Comparison of ENCODE assay signal across 12 cellular contexts in the genomic region with DNA sequence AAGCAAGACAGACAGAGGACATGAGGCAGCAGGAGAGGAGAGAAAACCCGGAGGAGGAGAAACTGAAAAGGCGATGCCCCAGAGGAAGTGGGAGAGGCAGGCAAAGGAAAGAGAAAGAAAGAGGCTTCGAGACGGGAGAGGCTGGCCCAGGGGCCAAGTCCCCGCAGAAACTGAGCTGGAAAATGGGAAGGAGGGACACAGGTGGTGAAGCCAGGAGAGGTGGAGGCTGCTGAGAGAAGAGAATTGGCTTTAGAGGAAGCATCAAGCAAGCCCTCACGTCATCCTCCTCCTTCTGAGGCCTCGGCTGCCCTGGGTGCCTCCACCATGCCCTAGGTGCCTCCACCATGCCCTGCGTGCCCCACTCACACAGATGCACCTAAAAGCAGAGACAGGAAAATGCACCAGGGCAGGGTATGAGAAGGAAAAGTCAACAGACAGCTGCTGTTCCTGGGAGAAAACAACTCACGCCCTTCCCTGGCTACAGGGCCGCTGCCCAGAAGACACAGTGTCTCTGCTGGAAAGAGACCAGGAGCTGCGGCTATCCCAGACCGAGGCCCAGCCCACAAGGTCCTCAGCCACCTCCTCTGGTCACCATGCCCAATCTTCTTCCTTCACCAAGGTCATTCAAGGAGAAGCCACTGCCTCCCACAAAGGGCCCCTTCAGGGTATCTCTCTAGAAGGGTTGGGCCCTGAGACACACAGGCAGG. TPM values are rescaled to one million over a fixed set of nuclear protein-coding genes. Genes with fewer than 3 reads are reported as not detected.
DNase-seq lines count a peak whose midpoint lies in the region; ATAC-seq and TF ChIP-seq lines count a peak whose summit lies in the region.
"Had no signal": no experiment of that assay in that cellular context is flagged by ENCODE, and none has a peak within 500 bp of the region (broad histone marks: within the 10 kb centered on the region; RNA-seq: fewer than 3 reads in every experiment).

No MANE protein-coding gene starts in this region.

- 30 to 54% (median 39%) methylated on average over 12 of the region's 12 CpGs for WGBS in psoas muscle, 3 donors

- no peak overlapping the region for H3K4me3 ChIP-seq in DND-41 (ENCODE audit: low read depth in 1 of 2, low read length in 2 of 2)
- no peak overlapping the region for H3K4me3 ChIP-seq in left lung
- peak overlapping the region; percentile 25 for H3K4me3 ChIP-seq in psoas muscle

- peaks cover 0 to 9% (median 4%) of the 10 kb centered on the region in 5 experiments for H3K9me3 Mint-ChIP-seq in brain
- H3K9me3 Mint-ChIP-seq: activated CD4-positive, alpha-beta memory T cell treated with anti-CD3 and anti-CD28 coated beads for 36 hours; IgD-negative memory B cell had no signal

- intact Hi-C loops in left lung (cut with DNase I) (no loop called here), psoas muscle (cut with DNase I) (no loop called here)

- H3K4me2 ChIP-seq in DND-41 (ENCODE audit: insufficient read depth, low read length), result no peak overlapping the region

- peak overlapping the region; percentile 36; the same call in 1 of the 2 replicates for H3K27ac ChIP-seq in DND-41 (ENCODE audit: low read length)
- H3K27ac ChIP-seq in left lung, result peak overlapping the region; percentile 54 to 69
- peak overlapping the region; percentile 72 for H3K27ac ChIP-seq in psoas muscle

- H2AFZ ChIP-seq in DND-41 (ENCODE audit: low read depth, low read length), result no peak overlapping the region

- H3K4me1 ChIP-seq in DND-41 (ENCODE audit: insufficient read depth, low read length), result no peaks in the 10 kb centered on the region; the same call in 1 of the 2 replicates
- H3K4me1 ChIP-seq in left lung, result peaks cover 11 to 30% of the 10 kb centered on the region in 2 donors
- no peaks in the 10 kb centered on the region for H3K4me1 ChIP-seq in psoas muscle

- peaks cover 47% of the 10 kb centered on the region for H3K36me3 Mint-ChIP-seq in brain
- H3K36me3 Mint-ChIP-seq: activated CD4-positive, alpha-beta memory T cell treated with anti-CD3 and anti-CD28 coated beads for 36 hours; naive thymus-derived CD4-positive, alpha-beta T cell had no signal

- peak overlapping the region; percentile 67 to 90 (median 83) for H3K27ac Mint-ChIP-seq in brain
- H3K27ac Mint-ChIP-seq: activated CD4-positive, alpha-beta memory T cell treated with anti-CD3 and anti-CD28 coated beads for 36 hours; IgD-negative memory B cell; naive thymus-derived CD4-positive, alpha-beta T cell had no signal

- H3K4me3 Mint-ChIP-seq in brain, result peak overlapping the region in 4 of 5 experiments; percentile 21 to 68 (median 44)
- H3K4me3 Mint-ChIP-seq: activated CD4-positive, alpha-beta memory T cell treated with anti-CD3 and anti-CD28 coated beads for 36 hours; IgD-negative memory B cell; naive thymus-derived CD4-positive, alpha-beta T cell had no signal

- no peak for DNase-seq in DND-41
- DNase-seq in left lung, result no peak
- peak in 1 of 2 donors; percentile 70 for DNase-seq in psoas muscle
- DNase-seq in SHP77 (lab: John Stamatoyannopoulos, UW), result no peak
- no peak for DNase-seq in NCI-H2171 treated with DMSO at 0.1 percent for 48 hours (lab: John Stamatoyannopoulos, UW)
- DNase-seq in CD1c-positive myeloid dendritic cell (ENCODE audit: extremely low spot score), result no peak
- DNase-seq: activated CD4-positive, alpha-beta memory T cell treated with anti-CD3 and anti-CD28 coated beads for 36 hours; activated naive CD4-positive, alpha-beta T cell treated with anti-CD3 and anti-CD28 coated beads, Interleukin-2, amount 50 U/mL, for 16 hours; naive thymus-derived CD4-positive, alpha-beta T cell had no signal

- H3K36me3 ChIP-seq in DND-41 (ENCODE audit: insufficient read depth, low read length) (peaks cover 33% of the 10 kb centered on the region), left lung (no peaks in the 10 kb centered on the region), psoas muscle (ENCODE audit: insufficient read depth in 1 of 2, low read depth in 1 of 2) (no peaks in the 10 kb centered on the region)

- H3K4me1 Mint-ChIP-seq in brain, result peaks cover 93% of the 10 kb centered on the region
- H3K4me1 Mint-ChIP-seq: IgD-negative memory B cell had no signal

- no peak for TF ChIP-seq CTCF in DND-41 (IDR thresholded peaks at IDR 0.05; ENCODE audit: borderline replicate concordance, extremely low read depth, low read length, poor library complexity, severe bottlenecking)
- TF ChIP-seq CTCF in brain (conservative IDR thresholded peaks at IDR 0.05), result no peak
- TF ChIP-seq CTCF in left lung (IDR thresholded peaks at IDR 0.05), result no peak
- no peak for TF ChIP-seq CTCF in psoas muscle (IDR thresholded peaks at IDR 0.05)

- peaks cover 44% of the 10 kb centered on the region for H4K20me1 ChIP-seq in DND-41 (ENCODE audit: insufficient read depth, low read length)

- H3K9ac ChIP-seq in DND-41 (ENCODE audit: low read depth, low read length), result no peak overlapping the region

- H3K9me3 ChIP-seq in DND-41 (ENCODE audit: insufficient read depth, low read length, severe bottlenecking) (no peaks in the 10 kb centered on the region), left lung (no peaks in the 10 kb centered on the region), psoas muscle (no peaks in the 10 kb centered on the region)

- H3K79me2 ChIP-seq in DND-41 (ENCODE audit: insufficient read depth, low read length), result peaks cover 92% of the 10 kb centered on the region

- H3K27me3 Mint-ChIP-seq in brain, result no peaks in the 10 kb centered on the region
- H3K27me3 Mint-ChIP-seq: IgD-negative memory B cell had no signal

- no peaks in the 10 kb centered on the region for H3K27me3 ChIP-seq in DND-41 (ENCODE audit: insufficient read depth, low read length, poor library complexity)
- H3K27me3 ChIP-seq in left lung, result no peaks in the 10 kb centered on the region
- H3K27me3 ChIP-seq in psoas muscle (ENCODE audit: insufficient read depth in 3 of 3, low read length in 2 of 3), result peaks cover 0 to 14% (median 0%) of the 10 kb centered on the region in 3 donors

- ATAC-seq in DND-41 (ENCODE audit: insufficient read depth, low read depth) (no peak), left lung (no peak), psoas muscle (peak in 3 of 4 donors; percentile 19 to 49 (median 21)), HG02938 (IDR thresholded peaks at IDR 0.05; ENCODE audit: unreplicated experiment) (no peak)
- ATAC-seq: naive thymus-derived CD4-positive, alpha-beta T cell had no signal

RNA-seq across cellular contexts. Expression of gene FXYD6, which starts 14.3 kb away (rescaled TPM):
- 516 TPM for polyA plus RNA-seq in brain (ENCODE audit: insufficient read depth, low read depth, low replicate concordance)
- total RNA-seq in left lung, result 10 to 100 TPM; 41.4 to 55.0 TPM
- 10 to 100 TPM; 10.8 to 27.9 (median 11.5) TPM for total RNA-seq in psoas muscle
- polyA plus RNA-seq in psoas muscle, result 10 to 100 TPM; 14.0 to 17.5 (median 14.8) TPM
- polyA plus RNA-seq: IgD-negative memory B cell; naive thymus-derived CD4-positive, alpha-beta T cell had no signal

RNA-seq across cellular contexts. Expression of gene FXYD2, which starts 37.6 kb away (rescaled TPM):
- 0.63 TPM for polyA plus RNA-seq in brain (ENCODE audit: insufficient read depth, low read depth, low replicate concordance)
- total RNA-seq in left lung, result 1 to 10 TPM; 1.2 to 4.4 TPM
- under 1 TPM in 2 of 4 donors, not detected in 2; 0.42 to 0.69 TPM for total RNA-seq in psoas muscle
- under 1 TPM; 0.17 to 0.49 (median 0.24) TPM for polyA plus RNA-seq in psoas muscle
- total RNA-seq: activated CD4-positive, alpha-beta memory T cell treated with anti-CD3 and anti-CD28 coated beads for 36 hours had no signal
- polyA plus RNA-seq: IgD-negative memory B cell had no signal

Comparison
In these comparisons a context has a peak if more than half of its experiments do, and no peak if none do; other contexts are left out.
1. ATAC-seq: peak in psoas muscle (3 of 4); none in DND-41 (single experiment), left lung (single experiment) and HG02938 (single experiment).
2. Peak in every context shown above with its lines, with median percentiles within 50 percentile points of each other: H3K27ac ChIP-seq.